Comparison of ENCODE assay signal across 23 cellular contexts in genomic region chr19:11540642-11541041, GRCh38. TPM values are rescaled to one million over a fixed set of nuclear protein-coding genes. Genes with fewer than 3 reads are reported as not detected.
DNase-seq lines count a peak whose midpoint lies in the region; FAIRE-seq and TF ChIP-seq lines count a peak whose summit lies in the region.
"Had no signal": no experiment of that assay in that cellular context is flagged by ENCODE, and none has a peak within 500 bp of the region (broad histone marks: within the 10 kb centered on the region; RNA-seq: fewer than 3 reads in every experiment).

No MANE protein-coding gene starts in this region.

- TF ChIP-seq EP300 in H1 (IDR thresholded peaks at IDR 0.05; ENCODE audit: borderline replicate concordance in 1 of 2, low read depth in 2 of 2, low read length in 2 of 2), result no peak

- TF ChIP-seq RAD21 in H1 (IDR thresholded peaks at IDR 0.05 in 1 of 2, conservative IDR thresholded peaks at IDR 0.05 in 1 of 2; ENCODE audit: low read depth in 2 of 2, low read length in 2 of 2), result no peak

- BruUV-seq in mammary epithelial cell (replicated peaks; lab: Mats Ljungman, UMichigan) (no TSS peak), Calu3 (replicated peaks; lab: Mats Ljungman, UMichigan) (no TSS peak)

- H3K4me3 Mint-ChIP-seq in neural progenitor cell, result no peak overlapping the region
- no peak overlapping the region for H3K4me3 Mint-ChIP-seq in Calu3 (ENCODE audit: low read depth, unreplicated experiment)
- H3K4me3 Mint-ChIP-seq: activated naive CD8-positive, alpha-beta T cell treated with anti-CD3 and anti-CD28 coated beads, Interleukin-2, amount 10 ng/mL, durations not matched to agents 7 days and 5 days; activated T-helper 1 cell treated with anti-CD3 and anti-CD28 coated beads, Interleukin-12 subunit alpha, Interleukin-12 subunit beta, Interleukin-2, Interleukin-4 antibody, amounts not matched to agents 30 ng/mL and 10 ng/mL and 1 ng/mL, durations not matched to agents 14 hours and 24 hours and 36 hours; T-helper 17 cell had no signal

- H3K36me3 Mint-ChIP-seq in neural progenitor cell (no peaks in the 10 kb centered on the region), Calu3 (ENCODE audit: insufficient read depth, unreplicated experiment) (peaks cover 4% of the 10 kb centered on the region)
- H3K36me3 Mint-ChIP-seq: activated naive CD8-positive, alpha-beta T cell treated with anti-CD3 and anti-CD28 coated beads, Interleukin-2, amount 10 ng/mL, durations not matched to agents 7 days and 5 days had no signal

- intact Hi-C loops in breast epithelium (cut with DNase I; ENCODE audit: low total_unique reads) (no loop called here), mammary epithelial cell (cut with micrococcal nuclease) (no loop called here), uterus (cut with DNase I; ENCODE audit: low total_unique reads) (no loop called here), spleen (cut with DNase I; ENCODE audit: low total_unique reads) (no loop called here), Calu3 (cut with micrococcal nuclease; ENCODE audit: unreplicated experiment) (no loop called here)

- H3K79me2 ChIP-seq in mammary epithelial cell (ENCODE audit: insufficient read depth, low read length) (no peaks in the 10 kb centered on the region), H1 (ENCODE audit: control insufficient read depth in 1 of 2, insufficient read depth in 2 of 2, low read length in 2 of 2) (no peaks in the 10 kb centered on the region), neural progenitor cell (ENCODE audit: low read depth) (no peaks in the 10 kb centered on the region)

- no peaks in the 10 kb centered on the region for H3K4me1 ChIP-seq in breast epithelium
- H3K4me1 ChIP-seq in mammary epithelial cell (ENCODE audit: insufficient read depth, low read length), result peaks cover 3% of the 10 kb centered on the region
- H3K4me1 ChIP-seq in H1 (replicated peaks in 1 of 4; ENCODE audit: control insufficient read depth in 3 of 4, insufficient read depth in 4 of 4, low read length in 3 of 4), result peaks cover 4 to 20% (median 17%) of the 10 kb centered on the region in 4 experiments
- H3K4me1 ChIP-seq in neural progenitor cell, result peaks cover 19% of the 10 kb centered on the region
- H3K4me1 ChIP-seq in uterus, result no peaks in the 10 kb centered on the region
- peaks cover 0 to 25% (median 12%) of the 10 kb centered on the region in 6 donors for H3K4me1 ChIP-seq in spleen

- H3F3A ChIP-seq in neural progenitor cell (ENCODE audit: low read depth), result peaks cover 19% of the 10 kb centered on the region

- peak overlapping the region; percentile 60; the same call in 1 of the 2 replicates for H3K18ac ChIP-seq in H1 (ENCODE audit: extremely low read depth, low read length)

- no peak overlapping the region for H3K56ac ChIP-seq in H1 (replicated peaks; ENCODE audit: insufficient read length, low read depth, low read length)

- H3K79me1 ChIP-seq in H1 (ENCODE audit: low read depth, low read length), result no peaks in the 10 kb centered on the region

- H3K27me3 ChIP-seq in breast epithelium, result peaks cover 0 to 12% of the 10 kb centered on the region in 2 donors
- no peaks in the 10 kb centered on the region for H3K27me3 ChIP-seq in mammary epithelial cell (ENCODE audit: insufficient read depth, low read length)
- no peaks in the 10 kb centered on the region for H3K27me3 ChIP-seq in H1 (replicated peaks in 1 of 4; ENCODE audit: control insufficient read depth in 3 of 4, extremely low read depth in 1 of 4, insufficient read depth in 3 of 4, low read length in 3 of 4)
- no peaks in the 10 kb centered on the region for H3K27me3 ChIP-seq in neural progenitor cell
- no peaks in the 10 kb centered on the region for H3K27me3 ChIP-seq in uterus
- H3K27me3 ChIP-seq in spleen (replicated peaks in 1 of 7), result peaks cover 0 to 37% (median 15%) of the 10 kb centered on the region in 7 donors

- H4K20me1 ChIP-seq in mammary epithelial cell (ENCODE audit: insufficient read depth, low read length) (no peaks in the 10 kb centered on the region), H1 (replicated peaks in 1 of 2; ENCODE audit: control insufficient read depth in 1 of 2, insufficient read depth in 2 of 2, low read length in 2 of 2) (no peaks in the 10 kb centered on the region), neural progenitor cell (ENCODE audit: low read depth) (no peaks in the 10 kb centered on the region)

- H3K4me1 Mint-ChIP-seq in neural progenitor cell (peaks cover 13% of the 10 kb centered on the region), Calu3 (ENCODE audit: low read depth, unreplicated experiment) (no peaks in the 10 kb centered on the region)

- no peak overlapping the region for H3K4me2 ChIP-seq in mammary epithelial cell (ENCODE audit: insufficient read depth, low read depth, low read length)
- peak overlapping the region; percentile 73 to 78 for H3K4me2 ChIP-seq in H1 (ENCODE audit: insufficient read depth in 1 of 2, low read depth in 2 of 2, low read length in 2 of 2)
- peak overlapping the region; percentile 97 for H3K4me2 ChIP-seq in neural progenitor cell

- H3K23ac ChIP-seq in H1 (ENCODE audit: insufficient read length), result no peak overlapping the region

- in situ Hi-C loops in mammary epithelial cell (cut with MboI; ENCODE audit: low sequenced_read_pairs in 2 of 2), result no loop called here

- H2BK15ac ChIP-seq in H1 (ENCODE audit: low read length), result no peak overlapping the region

- no peak for FAIRE-seq in H1 (lab: Jason Lieb, UNC)

- no peak overlapping the region for H4K5ac ChIP-seq in H1 (ENCODE audit: insufficient read length, low read depth, low read length)

- H3K27ac Mint-ChIP-seq in neural progenitor cell, result no peak overlapping the region
- no peak overlapping the region for H3K27ac Mint-ChIP-seq in Calu3 (ENCODE audit: unreplicated experiment)
- H3K27ac Mint-ChIP-seq: activated naive CD8-positive, alpha-beta T cell treated with anti-CD3 and anti-CD28 coated beads, Interleukin-2, amount 10 ng/mL, durations not matched to agents 7 days and 5 days; activated T-helper 1 cell treated with anti-CD3 and anti-CD28 coated beads, Interleukin-12 subunit alpha, Interleukin-12 subunit beta, Interleukin-2, Interleukin-4 antibody, amounts not matched to agents 30 ng/mL and 10 ng/mL and 1 ng/mL, durations not matched to agents 14 hours and 24 hours and 36 hours; T-helper 17 cell had no signal

- no peak overlapping the region for H2AK5ac ChIP-seq in H1 (ENCODE audit: low read depth, low read length)

- no peaks in the 10 kb centered on the region for H3K9me3 ChIP-seq in breast epithelium
- no peaks in the 10 kb centered on the region for H3K9me3 ChIP-seq in mammary epithelial cell (replicated peaks; ENCODE audit: insufficient read depth, low read length)
- no peaks in the 10 kb centered on the region for H3K9me3 ChIP-seq in H1 (ENCODE audit: insufficient read depth in 2 of 2, low read depth in 1 of 2, low read length in 1 of 2)
- no peaks in the 10 kb centered on the region for H3K9me3 ChIP-seq in neural progenitor cell (ENCODE audit: low read depth)
- no peaks in the 10 kb centered on the region for H3K9me3 ChIP-seq in uterus
- H3K9me3 ChIP-seq in spleen, result no peaks in the 10 kb centered on the region

- H4K8ac ChIP-seq in H1 (ENCODE audit: extremely low read depth, insufficient read depth, low read length), result peak overlapping the region; percentile 40; the same call in 1 of the 2 replicates

- H2BK12ac ChIP-seq in H1 (ENCODE audit: low read depth, low read length), result 0 out of 2 replicates have a peak overlapping the region, but pooled peaks have one; percentile 50

- peak in 1 of 2 donors; percentile 73 for DNase-seq in breast epithelium (ENCODE audit: low spot score in 2 of 2)
- DNase-seq in mammary epithelial cell, result no peak
- no peak for DNase-seq in H1 (ENCODE audit: low read depth in 1 of 2, low spot score in 2 of 2)
- no peak for DNase-seq in neural progenitor cell (ENCODE audit: low spot score)
- peak in 1 of 2 donors; percentile 29 for DNase-seq in uterus
- DNase-seq in spleen, result no peak
- DNase-seq in NCI-H2107 (lab: John Stamatoyannopoulos, UW), result no peak
- DNase-seq in Calu3, result no peak
- DNase-seq: activated CD8-positive, alpha-beta memory T cell treated with anti-CD3 and anti-CD28 coated beads for 24 hours; activated naive CD8-positive, alpha-beta T cell treated with anti-CD3 and anti-CD28 coated beads, Interleukin-2, amount 10 ng/mL, durations not matched to agents 7 days and 5 days; C1 segment of cervical spinal cord; effector CD4-positive, alpha-beta T cell; kidney glomerular epithelial cell; midbrain; NCI-H1436 treated with DMSO at 0.1 percent for 48 hours; NCI-H345; occipital lobe; stimulated activated CD4-positive, alpha-beta T cell treated with anti-CD3 and anti-CD28 coated beads, Interleukin-4, amount 100 ng/mL, for 1 hour; T-helper 17 cell had no signal

- H4K91ac ChIP-seq in H1 (replicated peaks; ENCODE audit: insufficient read length, low read length), result no peak overlapping the region

- no peaks in the 10 kb centered on the region for H3K36me3 ChIP-seq in breast epithelium
- no peaks in the 10 kb centered on the region for H3K36me3 ChIP-seq in mammary epithelial cell (ENCODE audit: insufficient read depth, low read length)
- H3K36me3 ChIP-seq in H1 (ENCODE audit: control insufficient read depth in 2 of 4, insufficient read depth in 4 of 4, low read length in 3 of 4), result no peaks in the 10 kb centered on the region
- H3K36me3 ChIP-seq in neural progenitor cell, result no peaks in the 10 kb centered on the region
- no peaks in the 10 kb centered on the region for H3K36me3 ChIP-seq in uterus
- H3K36me3 ChIP-seq in spleen, result no peaks in the 10 kb centered on the region

- H2AFZ ChIP-seq in mammary epithelial cell (ENCODE audit: low read depth, low read length) (no peak overlapping the region), H1 (ENCODE audit: low read length) (no peak overlapping the region), neural progenitor cell (replicated peaks) (no peak overlapping the region)

- H2BK20ac ChIP-seq in H1 (ENCODE audit: low read length), result no peak overlapping the region

- peak overlapping the region; percentile 91 to 92 for H3K27ac ChIP-seq in breast epithelium
- no peak overlapping the region for H3K27ac ChIP-seq in mammary epithelial cell (ENCODE audit: insufficient read depth, low read depth, low read length)
- no peak overlapping the region for H3K27ac ChIP-seq in H1 (ENCODE audit: low read depth, low read length)
- H3K27ac ChIP-seq in neural progenitor cell, result no peak overlapping the region
- H3K27ac ChIP-seq in uterus, result peak overlapping the region; percentile 98 to 100
- no peak overlapping the region for H3K27ac ChIP-seq in spleen
- H3K27ac ChIP-seq: 22Rv1 had no signal

- H3K4me3 ChIP-seq in breast epithelium (peak overlapping the region in 2 of 3 donors; percentile 57 to 66), mammary epithelial cell (replicated peaks in 1 of 3; ENCODE audit: insufficient read depth in 1 of 3, low read depth in 2 of 3, low read length in 3 of 3) (no peak overlapping the region), H1 (ENCODE audit: extremely low read depth in 1 of 4, insufficient read depth in 2 of 4, low read depth in 3 of 4, low read length in 4 of 4) (peak overlapping the region in 1 of 4 experiments; percentile 54; a peak in 1 of 8 replicates), neural progenitor cell (no peak overlapping the region), uterus (peak overlapping the region; percentile 50 to 94), spleen (no peak overlapping the region)

- no peaks in the 10 kb centered on the region for H3K9me3 Mint-ChIP-seq in neural progenitor cell
- H3K9me3 Mint-ChIP-seq in Calu3 (ENCODE audit: low read depth, unreplicated experiment), result no peaks in the 10 kb centered on the region
- H3K9me3 Mint-ChIP-seq: activated naive CD8-positive, alpha-beta T cell treated with anti-CD3 and anti-CD28 coated beads, Interleukin-2, amount 10 ng/mL, durations not matched to agents 7 days and 5 days; activated T-helper 1 cell treated with anti-CD3 and anti-CD28 coated beads, Interleukin-12 subunit alpha, Interleukin-12 subunit beta, Interleukin-2, Interleukin-4 antibody, amounts not matched to agents 30 ng/mL and 10 ng/mL and 1 ng/mL, durations not matched to agents 14 hours and 24 hours and 36 hours had no signal

- no peak overlapping the region for H3K4ac ChIP-seq in H1 (replicated peaks; ENCODE audit: insufficient read length, low read depth, low read length)

- peaks cover 6% of the 10 kb centered on the region; the same call in 1 of the 2 replicates for H3K23me2 ChIP-seq in H1 (ENCODE audit: low read depth, low read length)

- H3K14ac ChIP-seq in H1 (ENCODE audit: insufficient read length), result no peak overlapping the region

- TF ChIP-seq POLR2A in breast epithelium (IDR thresholded peaks at IDR 0.05) (no peak), H1 (IDR thresholded peaks at IDR 0.05; ENCODE audit: control extremely low read depth in 1 of 2, low read depth in 2 of 2, low read length in 2 of 2) (0 out of 3 replicates have a peak, but pooled peaks of 1 of the 2 experiments have one; percentile 15), uterus (IDR thresholded peaks at IDR 0.05) (no peak), spleen (IDR thresholded peaks at IDR 0.05) (no peak)

- dilution Hi-C loops in mammary epithelial cell (cut with HindIII; ENCODE audit: low sequenced_read_pairs), result no loop called here

- peaks cover 8% of the 10 kb centered on the region for H3K27me3 Mint-ChIP-seq in neural progenitor cell (ENCODE audit: insufficient read depth, low read depth)
- peaks cover 51% of the 10 kb centered on the region for H3K27me3 Mint-ChIP-seq in Calu3 (ENCODE audit: unreplicated experiment)

- WGBS in mammary epithelial cell (ENCODE audit: low coverage, missing lambda C conversion rate), result 100% methylated on average over 1 of the region's 5 CpGs
- WGBS in H1 (ENCODE audit: extremely low coverage in 1 of 2, insufficient coverage in 1 of 2, insufficient read length in 1 of 2, insufficient replicate concordance in 2 of 2, low coverage in 1 of 2, low lambda C conversion rate in 2 of 2, missing lambda C conversion rate in 1 of 2), 2 experiments, result 77% methylated on average over 2 of the region's 5 CpGs; no CpG with 5 or more reads in 1 of the 2 experiments
- 69 to 88% (median 80%) methylated on average over 2 to 5 of the region's 5 CpGs for WGBS in spleen, 5 donors

- H3K9ac ChIP-seq in mammary epithelial cell (ENCODE audit: insufficient read depth, low read length), result no peak overlapping the region
- no peak overlapping the region for H3K9ac ChIP-seq in H1 (replicated peaks in 1 of 4; ENCODE audit: extremely low read depth in 1 of 4, low read depth in 3 of 4, low read length in 3 of 4)
- no peak overlapping the region for H3K9ac ChIP-seq in neural progenitor cell

- H2BK120ac ChIP-seq in H1 (replicated peaks; ENCODE audit: low read depth, low read length), result no peak overlapping the region

- TF ChIP-seq CTCF in breast epithelium (IDR thresholded peaks at IDR 0.05), result no peak
- no peak for TF ChIP-seq CTCF in mammary epithelial cell (conservative IDR thresholded peaks at IDR 0.05 in 1 of 2, IDR thresholded peaks at IDR 0.05 in 1 of 2; ENCODE audit: extremely low read depth in 1 of 2, insufficient read depth in 1 of 2, low read depth in 1 of 2, low read length in 2 of 2)
- TF ChIP-seq CTCF in H1 (IDR thresholded peaks at IDR 0.05; ENCODE audit: control extremely low read depth in 1 of 3, insufficient read depth in 1 of 3, low read depth in 1 of 3, low read length in 3 of 3), result no peak
- no peak for TF ChIP-seq CTCF in neural progenitor cell (IDR thresholded peaks at IDR 0.05)
- no peak for TF ChIP-seq CTCF in uterus (IDR thresholded peaks at IDR 0.05)
- TF ChIP-seq CTCF in spleen (IDR thresholded peaks at IDR 0.05 in 8 of 11, conservative IDR thresholded peaks at IDR 0.05 in 3 of 11), result no peak
- TF ChIP-seq CTCF in Calu3 (IDR thresholded peaks at IDR 0.05; ENCODE audit: unreplicated experiment), result no peak

- no peak overlapping the region for H2BK5ac ChIP-seq in H1 (ENCODE audit: low read depth, low read length)

- POLR2A ChIA-PET in H1 (lab: Charles Lee; ENCODE audit: partially characterized antibody), result interaction anchor here (0.6 to 1.5 kb wide), 5 partner anchors 14 to 92 kb away, joined by 3 read pairs; no protein-coding TSS in a partner anchor

- CTCF ChIA-PET in mammary epithelial cell (lab: Charles Lee; ENCODE audit: low non-redundant PET), result no interaction called here
- CTCF ChIA-PET in H1 (lab: Charles Lee; ENCODE audit: partially characterized antibody), result interaction anchor here (1.2 kb wide), 1 partner anchor 135 kb away, joined by 3 read pairs; no protein-coding TSS in a partner anchor
- CTCF ChIA-PET in Calu3 (lab: Charles Lee), result no interaction called here

RNA-seq across cellular contexts. Expression of gene CNN1, which starts 2.0 kb away (rescaled TPM):
- total RNA-seq in breast epithelium, result 100 to 1,000 TPM in 1 of 3 donors, 10 to 100 TPM in 1, 1 to 10 TPM in 1; 2.2 to 106 (median 74.3) TPM
- total RNA-seq in mammary epithelial cell, result 10 to 100 TPM in 1 of 2 donors, not detected in 1; 35.3 TPM
- polyA plus RNA-seq in mammary epithelial cell, result 0.03 TPM
- polyA minus RNA-seq in mammary epithelial cell, result not detected
- total RNA-seq in H1 (2021; fragmentation: NEBNext Ultra II Directional; extraction: Animal tissue kit (Norgen Biotek cat#: 25700)), result 29.8 and 32.4 TPM in 2 replicates
- polyA plus RNA-seq in H1 (2011; rRNA removed), result 50.8 and 62.8 TPM in 2 replicates
- polyA plus RNA-seq in H1 (2011; cell fraction: cytosol; rRNA removed), result 40.5 TPM
- polyA plus RNA-seq in H1 (2011; cell fraction: nucleus; rRNA removed), result 23.7 TPM
- 18.1 to 31.2 TPM (median 28.0 TPM) in 4 replicates for polyA plus RNA-seq in H1 (2012, experiment 1 of 2)
- polyA plus RNA-seq in H1 (2012, experiment 2 of 2), result 23.3 TPM
- polyA plus RNA-seq in H1 (2013, experiment 1 of 2), result 18.4 TPM
- 19.1 TPM for polyA plus RNA-seq in H1 (2013, experiment 2 of 2)
- polyA minus RNA-seq in H1 (2011; rRNA and poly(A)+ RNA removed), result 7.7 and 14.6 TPM in 2 replicates
- 18.9 TPM for polyA minus RNA-seq in H1 (2011; cell fraction: cytosol; rRNA and poly(A)+ RNA removed)
- 5.3 TPM for polyA minus RNA-seq in H1 (2011; cell fraction: nucleus; rRNA and poly(A)+ RNA removed)
- 7.0 and 7.2 TPM in 2 replicates for total RNA-seq in neural progenitor cell (ENCODE audit: low replicate concordance)
- 1,000 to 10,000 TPM in 1 of 4 donors, 100 to 1,000 TPM in 3; 267 to 1,727 (median 599) TPM for total RNA-seq in uterus
- 1 to 10 TPM; 1.5 to 9.7 (median 7.7) TPM for total RNA-seq in spleen
- 10 to 100 TPM in 2 of 3 donors, 1 to 10 TPM in 1; 5.3 to 13.0 (median 12.6) TPM for polyA plus RNA-seq in spleen
- total RNA-seq in Calu3 (2022), result not detected in 2 replicates
- total RNA-seq: activated naive CD8-positive, alpha-beta T cell treated with anti-CD3 and anti-CD28 coated beads, Interleukin-2, amount 10 ng/mL, durations not matched to agents 7 days and 5 days; activated T-helper 1 cell treated with anti-CD3 and anti-CD28 coated beads, Interleukin-12 subunit alpha, Interleukin-12 subunit beta, Interleukin-2, Interleukin-4 antibody, amounts not matched to agents 30 ng/mL and 10 ng/mL and 1 ng/mL, durations not matched to agents 14 hours and 24 hours and 36 hours; HT-29; MCF 10A; occipital lobe had no signal

RNA-seq across cellular contexts. Expression of gene ECSIT, which starts 11.7 kb away (rescaled TPM):
- 10 to 100 TPM; 37.0 to 56.0 (median 53.6) TPM for total RNA-seq in breast epithelium
- 10 to 100 TPM; 13.7 to 16.8 TPM for total RNA-seq in mammary epithelial cell
- polyA plus RNA-seq in mammary epithelial cell, result 28.5 TPM
- polyA minus RNA-seq in mammary epithelial cell, result 23.6 TPM
- total RNA-seq in H1 (2021; fragmentation: NEBNext Ultra II Directional; extraction: Animal tissue kit (Norgen Biotek cat#: 25700)), result 53.5 and 55.7 TPM in 2 replicates
- polyA plus RNA-seq in H1 (2011; rRNA removed), result 74.1 and 118 TPM in 2 replicates
- 81.0 TPM for polyA plus RNA-seq in H1 (2011; cell fraction: cytosol; rRNA removed)
- polyA plus RNA-seq in H1 (2011; cell fraction: nucleus; rRNA removed), result 87.0 TPM
- 48.8 to 61.3 TPM (median 59.0 TPM) in 4 replicates for polyA plus RNA-seq in H1 (2012, experiment 1 of 2)
- 70.8 TPM for polyA plus RNA-seq in H1 (2012, experiment 2 of 2)
- polyA plus RNA-seq in H1 (2013, experiment 1 of 2), result 31.2 TPM
- 32.1 TPM for polyA plus RNA-seq in H1 (2013, experiment 2 of 2)
- polyA minus RNA-seq in H1 (2011; rRNA and poly(A)+ RNA removed), result 91.8 and 97.8 TPM in 2 replicates
- polyA minus RNA-seq in H1 (2011; cell fraction: cytosol; rRNA and poly(A)+ RNA removed), result 44.0 TPM
- polyA minus RNA-seq in H1 (2011; cell fraction: nucleus; rRNA and poly(A)+ RNA removed), result 23.8 TPM
- total RNA-seq in neural progenitor cell (ENCODE audit: low replicate concordance), result 9.4 and 29.0 TPM in 2 replicates
- total RNA-seq in uterus, result 100 to 1,000 TPM in 1 of 4 donors, 10 to 100 TPM in 3; 44.6 to 138 (median 58.2) TPM
- 10 to 100 TPM; 30.2 to 37.6 (median 35.4) TPM for total RNA-seq in spleen
- polyA plus RNA-seq in spleen, result 10 to 100 TPM; 41.6 to 55.1 (median 52.1) TPM
- total RNA-seq in Calu3 (2022), result 19.3 and 22.1 TPM in 2 replicates

RNA-seq across cellular contexts. Expression of gene ELOF1, which starts 18.4 kb away (rescaled TPM):
- total RNA-seq in breast epithelium (10 to 100 TPM; 31.7 to 38.0 (median 37.3) TPM), mammary epithelial cell (10 to 100 TPM; 34.7 to 71.2 TPM), neural progenitor cell (ENCODE audit: low replicate concordance) (26.9 and 40.0 TPM in 2 replicates), uterus (10 to 100 TPM; 19.7 to 89.4 (median 38.9) TPM), spleen (10 to 100 TPM; 21.8 to 44.6 (median 36.3) TPM), Calu3 (2022) (36.5 and 38.3 TPM in 2 replicates)
- polyA plus RNA-seq in mammary epithelial cell (93.0 TPM), H1 (2011; rRNA removed) (101 and 160 TPM in 2 replicates), spleen (10 to 100 TPM; 63.1 to 77.1 (median 67.8) TPM)
- polyA minus RNA-seq in mammary epithelial cell, result 70.5 TPM
- total RNA-seq in H1 (2021; fragmentation: NEBNext Ultra II Directional; extraction: Animal tissue kit (Norgen Biotek cat#: 25700)), result 84.2 and 88.4 TPM in 2 replicates
- polyA plus RNA-seq in H1 (2011; cell fraction: cytosol; rRNA removed), result 144 TPM
- polyA plus RNA-seq in H1 (2011; cell fraction: nucleus; rRNA removed), result 65.0 TPM
- polyA plus RNA-seq in H1 (2012, experiment 1 of 2), result 86.7 to 104 TPM (median 91.1 TPM) in 4 replicates
- 112 TPM for polyA plus RNA-seq in H1 (2012, experiment 2 of 2)
- 63.3 TPM for polyA plus RNA-seq in H1 (2013, experiment 1 of 2)
- 63.8 TPM for polyA plus RNA-seq in H1 (2013, experiment 2 of 2)
- polyA minus RNA-seq in H1 (2011; rRNA and poly(A)+ RNA removed), result 30.2 and 38.3 TPM in 2 replicates
- polyA minus RNA-seq in H1 (2011; cell fraction: cytosol; rRNA and poly(A)+ RNA removed), result 31.8 TPM
- polyA minus RNA-seq in H1 (2011; cell fraction: nucleus; rRNA and poly(A)+ RNA removed), result 35.5 TPM

RNA-seq across cellular contexts. Expression of gene ZNF653, which starts 35.0 kb away (rescaled TPM):
- 10 to 100 TPM in 2 of 3 donors, 1 to 10 TPM in 1; 3.4 to 14.0 (median 10.8) TPM for total RNA-seq in breast epithelium
- 1 to 10 TPM; 5.2 to 6.2 TPM for total RNA-seq in mammary epithelial cell
- 10.1 TPM for polyA plus RNA-seq in mammary epithelial cell
- 41.1 TPM for polyA minus RNA-seq in mammary epithelial cell
- 7.9 and 9.5 TPM in 2 replicates for total RNA-seq in H1 (2021; fragmentation: NEBNext Ultra II Directional; extraction: Animal tissue kit (Norgen Biotek cat#: 25700))
- 7.0 and 13.0 TPM in 2 replicates for polyA plus RNA-seq in H1 (2011; rRNA removed)
- 12.0 TPM for polyA plus RNA-seq in H1 (2011; cell fraction: cytosol; rRNA removed)
- polyA plus RNA-seq in H1 (2011; cell fraction: nucleus; rRNA removed), result 20.5 TPM
- polyA plus RNA-seq in H1 (2012, experiment 1 of 2), result 3.0 to 11.6 TPM (median 10.3 TPM) in 4 replicates
- polyA plus RNA-seq in H1 (2012, experiment 2 of 2), result 8.4 TPM
- 6.5 TPM for polyA plus RNA-seq in H1 (2013, experiment 1 of 2)
- polyA plus RNA-seq in H1 (2013, experiment 2 of 2), result 4.8 TPM
- 4.1 and 6.9 TPM in 2 replicates for polyA minus RNA-seq in H1 (2011; rRNA and poly(A)+ RNA removed)
- 4.0 TPM for polyA minus RNA-seq in H1 (2011; cell fraction: cytosol; rRNA and poly(A)+ RNA removed)
- polyA minus RNA-seq in H1 (2011; cell fraction: nucleus; rRNA and poly(A)+ RNA removed), result 9.4 TPM
- total RNA-seq in neural progenitor cell (ENCODE audit: low replicate concordance), result 3.4 and 15.8 TPM in 2 replicates
- 10 to 100 TPM in 1 of 4 donors, 1 to 10 TPM in 2, under 1 TPM in 1; 0.88 to 14.8 (median 6.3) TPM for total RNA-seq in uterus
- 10 to 100 TPM in 2 of 7 donors, 1 to 10 TPM in 5; 6.9 to 11.8 (median 9.0) TPM for total RNA-seq in spleen
- 10 to 100 TPM in 1 of 3 donors, 1 to 10 TPM in 2; 3.5 to 11.6 (median 8.8) TPM for polyA plus RNA-seq in spleen
- 8.8 and 9.5 TPM in 2 replicates for total RNA-seq in Calu3 (2022)

RNA-seq across cellular contexts. Expression of gene ACP5, which starts 36.8 kb away (rescaled TPM):
- total RNA-seq in breast epithelium (100 to 1,000 TPM in 1 of 3 donors, 10 to 100 TPM in 2; 33.4 to 101 (median 92.8) TPM), mammary epithelial cell (10 to 100 TPM in 1 of 2 donors, 1 to 10 TPM in 1; 9.8 to 12.0 TPM), neural progenitor cell (ENCODE audit: low replicate concordance) (0.11 and 0.90 TPM in 2 replicates), uterus (1 to 10 TPM; 2.5 to 7.7 (median 5.8) TPM), spleen (10 to 100 TPM; 41.7 to 74.4 (median 64.5) TPM), Calu3 (2022) (0.94 and 2.2 TPM in 2 replicates)
- polyA plus RNA-seq in mammary epithelial cell (24.4 TPM), H1 (2011; rRNA removed) (14.3 and 16.5 TPM in 2 replicates), spleen (100 to 1,000 TPM in 2 of 3 donors, 10 to 100 TPM in 1; 91.6 to 332 (median 200) TPM)
- 44.7 TPM for polyA minus RNA-seq in mammary epithelial cell
- 8.3 and 9.0 TPM in 2 replicates for total RNA-seq in H1 (2021; fragmentation: NEBNext Ultra II Directional; extraction: Animal tissue kit (Norgen Biotek cat#: 25700))
- 16.1 TPM for polyA plus RNA-seq in H1 (2011; cell fraction: cytosol; rRNA removed)
- 18.6 TPM for polyA plus RNA-seq in H1 (2011; cell fraction: nucleus; rRNA removed)
- 8.1 to 14.0 TPM (median 11.7 TPM) in 4 replicates for polyA plus RNA-seq in H1 (2012, experiment 1 of 2)
- polyA plus RNA-seq in H1 (2012, experiment 2 of 2), result 13.3 TPM
- polyA plus RNA-seq in H1 (2013, experiment 1 of 2), result 17.4 TPM
- 16.5 TPM for polyA plus RNA-seq in H1 (2013, experiment 2 of 2)
- polyA minus RNA-seq in H1 (2011; rRNA and poly(A)+ RNA removed), result 9.4 and 11.3 TPM in 2 replicates
- polyA minus RNA-seq in H1 (2011; cell fraction: cytosol; rRNA and poly(A)+ RNA removed), result 5.1 TPM
- polyA minus RNA-seq in H1 (2011; cell fraction: nucleus; rRNA and poly(A)+ RNA removed), result 3.4 TPM
- total RNA-seq: MCF 10A had no signal

Comparison
In these comparisons a context has a peak if more than half of its experiments do, and no peak if none do; other contexts are left out.
1. H3K27ac ChIP-seq: peak in breast epithelium (2 of 2) and uterus (2 of 2); none in mammary epithelial cell (single experiment), H1 (single experiment), neural progenitor cell (single experiment) and spleen (0 of 8).
2. H3K4me3 ChIP-seq: peak in breast epithelium (2 of 3) and uterus (2 of 2); none in mammary epithelial cell (0 of 3), neural progenitor cell (single experiment) and spleen (0 of 8).